26 cellular contexts compared by ENCODE assay signal in genomic region chr3:110855207-110855606, GRCh38.
"Had no signal": no experiment of that assay in that cellular context is flagged by ENCODE, and none has a peak within 500 bp of the region (broad histone marks: within the 10 kb centered on the region; RNA-seq: fewer than 3 reads in every experiment).

No MANE protein-coding gene starts in this region.

- ATAC-seq: stimulated activated effector memory CD8-positive, alpha-beta T cell treated with anti-CD3 and anti-CD28 coated beads, Interleukin-12 subunit alpha, Interleukin-12 subunit beta, amount 100 ng/mL, for 72 hours; stimulated activated memory B cell treated with anti-CD40 and anti-IgM and Interleukin-4, amounts not matched to agents 10 μg/mL and 1 μg/mL and 100 μg/mL, for 72 hours; stimulated activated naive B cell treated with anti-CD40 and anti-IgM and Interleukin-4, amounts not matched to agents 10 μg/mL and 1 μg/mL and 100 μg/mL, for 72 hours; stimulated activated naive CD8-positive, alpha-beta T cell treated with anti-CD3 and anti-CD28 coated beads, Interleukin-15, amount 100 ng/mL, for 72 hours; stimulated activated naive CD8-positive, alpha-beta T cell treated with anti-CD3 and anti-CD28 coated beads, Interleukin-15, Interleukin-2, amounts not matched to agents 100 U/mL and 50 U/mL, for 24 hours; upper lobe of right lung had no signal

- H3K9me3 ChIP-seq: stomach, suprapubic skin, testis, thoracic aorta, thyroid gland, tibial artery, tibial nerve, transverse colon, upper lobe of left lung, upper lobe of right lung, uterus, vagina had no signal

- H3K4me1 ChIP-seq: suprapubic skin, testis, thyroid gland, tibial artery, tibial nerve, transverse colon, upper lobe of left lung, upper lobe of right lung, uterus, vagina had no signal

- H3K27me3 ChIP-seq: stomach, suprapubic skin, testis, thyroid gland, tibial artery, tibial nerve, transverse colon, upper lobe of left lung, upper lobe of right lung, uterus, vagina had no signal

- H3K27ac ChIP-seq: stomach, suprapubic skin, testis, thoracic aorta, thyroid gland, tibial artery, tibial nerve, transverse colon, upper lobe of left lung, upper lobe of right lung, uterus, vagina had no signal

- H3K36me3 ChIP-seq: stomach, suprapubic skin, thoracic aorta, thyroid gland, tibial artery, tibial nerve, transverse colon, upper lobe of left lung, upper lobe of right lung, uterus, vagina had no signal

- H3K4me3 ChIP-seq: stomach, suprapubic skin, testis, thoracic aorta, thyroid gland, tibial artery, tibial nerve, transverse colon, upper lobe of left lung, upper lobe of right lung, uterus, vagina had no signal

- DNase-seq: stimulated activated CD4-positive, alpha-beta T cell treated with anti-CD3 and anti-CD28 coated beads, Interleukin-2, amount 100 ng/mL, for 48 hours; stimulated activated CD4-positive, alpha-beta T cell treated with anti-CD3 and anti-CD28 coated beads, Interleukin-4, amount 100 ng/mL, for 1 hour; stimulated activated CD4-positive, alpha-beta T cell treated with anti-CD3 and anti-CD28 coated beads, Interleukin-4, amount 100 ng/mL, for 24 hours; stimulated activated CD4-positive, alpha-beta T cell treated with anti-CD3 and anti-CD28 coated beads, Interleukin-4, amount 100 ng/mL, for 4 hours; stimulated activated CD8-positive, alpha-beta memory T cell treated with anti-CD3 and anti-CD28 coated beads, Interleukin-4, amount 100 ng/mL, for 48 hours; stimulated activated naive B cell treated with anti-CD40 and anti-IgM and Interleukin-4, amounts not matched to agents 10 μg/mL and 1 μg/mL and 100 μg/mL, for 72 hours; stimulated activated naive CD4-positive, alpha-beta T cell; stimulated activated naive CD4-positive, alpha-beta T cell treated with Interleukin-2 at 50 U/mL for 16 hours; stimulated activated naive CD8-positive, alpha-beta T cell treated with anti-CD3 and anti-CD28 coated beads, Interleukin-15, amount 100 ng/mL, for 72 hours; stimulated activated naive CD8-positive, alpha-beta T cell treated with anti-CD3 and anti-CD28 coated beads, Interleukin-15, Interleukin-2, amounts not matched to agents 100 U/mL and 50 U/mL, for 24 hours; stomach; substantia nigra; testis; thyroid gland; tibial artery; transverse colon; trophoblast cell; upper lobe of left lung; upper lobe of right lung; uterus had no signal
